ENCODE assay signal across 1 cellular context in genomic region chr19:917323-918151, GRCh38.
TF ChIP-seq lines count a peak whose summit lies in the region.

Gene KISS1R (plus strand): TSS chr19:917333. CDS start chr19:917503, 170 bp downstream.

TF ChIP-seq in K562, 482 proteins besides CTCF, POLR2A, EP300 and RAD21 (continued from another document):
- TF ChIP-seq SRSF3 (IDR thresholded peaks at IDR 0.05; ENCODE audit: insufficient read depth, low read length) (no peak), ZNF212 (CRISPR knock-in tag; IDR thresholded peaks at IDR 0.05) (no peak), RBM14 (IDR thresholded peaks at IDR 0.05; ENCODE audit: borderline replicate concordance, insufficient read depth, low read depth, low read length) (0 out of 2 replicates have a peak, but pooled peaks have one; percentile 34), PHB (CRISPR knock-in tag; IDR thresholded peaks at IDR 0.05) (no peak), NR2C2 (CRISPR knock-in tag; IDR thresholded peaks at IDR 0.05) (peak; percentile 40; the same call in 1 of the 2 replicates), NR2C2 (tag; IDR thresholded peaks at IDR 0.05) (peak; percentile 4; the same call in 1 of the 2 replicates), ZNF3 (CRISPR knock-in tag; IDR thresholded peaks at IDR 0.05) (no peak), GTF2F1 (IDR thresholded peaks at IDR 0.05; ENCODE audit: low read depth, low read length) (no peak), DACH1 (IDR thresholded peaks at IDR 0.05; ENCODE audit: partially characterized antibody) (peak; percentile 1), AFF4 (CRISPR knock-in tag; IDR thresholded peaks at IDR 0.05) (peak; percentile 81)
